ENCODE assay signal across 2 cellular contexts in the genomic region with DNA sequence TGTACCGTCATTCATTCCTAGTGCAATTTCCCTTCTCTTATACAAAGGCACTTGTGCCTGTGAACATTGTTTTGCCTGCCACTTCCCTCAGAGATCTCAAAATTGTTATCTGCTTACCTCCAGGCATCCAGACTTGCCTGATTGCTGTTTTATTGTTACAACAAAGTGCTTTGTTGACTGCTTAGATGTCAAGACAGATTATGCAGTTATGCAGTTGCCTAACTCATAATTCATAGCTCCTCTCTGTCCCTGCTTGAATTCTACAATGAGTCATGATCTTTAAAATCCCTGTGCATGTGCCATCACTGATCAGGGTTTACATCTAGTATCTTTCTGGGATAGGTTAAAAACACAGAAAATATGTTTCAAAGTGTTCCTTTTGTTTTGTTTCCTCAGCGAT.
TF ChIP-seq lines count a peak whose summit lies in the region.

No MANE protein-coding gene starts in this region.

TF ChIP-seq in HEK293, 187 proteins besides CTCF, POLR2A, EP300 and RAD21 (continues in another document):
- TF ChIP-seq TRIM28 (IDR thresholded peaks at IDR 0.05; ENCODE audit: borderline replicate concordance, low read length) (peak; percentile 57; the same call in 1 of the 2 replicates), ZBTB17 (tag by site-specific recombination; IDR thresholded peaks at IDR 0.05) (no peak), ZNF157 (tag by site-specific recombination; IDR thresholded peaks at IDR 0.05) (no peak), ZNF677 (tag by site-specific recombination; IDR thresholded peaks at IDR 0.05) (no peak), KLF1 (tag by site-specific recombination; IDR thresholded peaks at IDR 0.05) (no peak), ZEB2 (tag by site-specific recombination; IDR thresholded peaks at IDR 0.05) (no peak), ZNF571 (tag by site-specific recombination; IDR thresholded peaks at IDR 0.05) (no peak), SP7 (tag by site-specific recombination; IDR thresholded peaks at IDR 0.05) (peak; percentile 49), FEZF1 (tag by site-specific recombination; IDR thresholded peaks at IDR 0.05) (peak; percentile 66), ZNF266 (tag by site-specific recombination; IDR thresholded peaks at IDR 0.05; ENCODE audit: low read depth) (no peak), TCF7L2 (IDR thresholded peaks at IDR 0.05; ENCODE audit: borderline replicate concordance, low read depth, low read length) (no peak), ZNF169 (tag by site-specific recombination; IDR thresholded peaks at IDR 0.05) (no peak), ZNF404 (tag by site-specific recombination; IDR thresholded peaks at IDR 0.05) (no peak), WT1 (tag by site-specific recombination; IDR thresholded peaks at IDR 0.05) (no peak), ZBTB1 (tag by site-specific recombination; IDR thresholded peaks at IDR 0.05) (no peak), ZNF16 (tag by site-specific recombination; IDR thresholded peaks at IDR 0.05; ENCODE audit: low read depth) (no peak), ZFP37 (tag by site-specific recombination; IDR thresholded peaks at IDR 0.05) (no peak), ZNF37A (tag by site-specific recombination; IDR thresholded peaks at IDR 0.05) (no peak), ZNF10 (tag by site-specific recombination; IDR thresholded peaks at IDR 0.05) (peak; percentile 57; the same call in 1 of the 2 replicates)
- TF ChIP-seq, protein P1, sequence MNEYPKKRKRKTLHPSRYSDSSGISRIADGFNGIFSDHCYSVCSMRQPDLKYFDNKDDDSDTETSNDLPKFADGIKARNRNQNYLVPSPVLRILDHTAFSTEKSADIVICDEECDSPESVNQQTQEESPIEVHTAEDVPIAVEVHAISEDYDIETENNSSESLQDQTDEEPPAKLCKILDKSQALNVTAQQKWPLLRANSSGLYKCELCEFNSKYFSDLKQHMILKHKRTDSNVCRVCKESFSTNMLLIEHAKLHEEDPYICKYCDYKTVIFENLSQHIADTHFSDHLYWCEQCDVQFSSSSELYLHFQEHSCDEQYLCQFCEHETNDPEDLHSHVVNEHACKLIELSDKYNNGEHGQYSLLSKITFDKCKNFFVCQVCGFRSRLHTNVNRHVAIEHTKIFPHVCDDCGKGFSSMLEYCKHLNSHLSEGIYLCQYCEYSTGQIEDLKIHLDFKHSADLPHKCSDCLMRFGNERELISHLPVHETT (tag by site-specific recombination; IDR thresholded peaks at IDR 0.05): peak; percentile 55; the same call in 1 of the 2 replicates
- TF ChIP-seq, protein P2, sequence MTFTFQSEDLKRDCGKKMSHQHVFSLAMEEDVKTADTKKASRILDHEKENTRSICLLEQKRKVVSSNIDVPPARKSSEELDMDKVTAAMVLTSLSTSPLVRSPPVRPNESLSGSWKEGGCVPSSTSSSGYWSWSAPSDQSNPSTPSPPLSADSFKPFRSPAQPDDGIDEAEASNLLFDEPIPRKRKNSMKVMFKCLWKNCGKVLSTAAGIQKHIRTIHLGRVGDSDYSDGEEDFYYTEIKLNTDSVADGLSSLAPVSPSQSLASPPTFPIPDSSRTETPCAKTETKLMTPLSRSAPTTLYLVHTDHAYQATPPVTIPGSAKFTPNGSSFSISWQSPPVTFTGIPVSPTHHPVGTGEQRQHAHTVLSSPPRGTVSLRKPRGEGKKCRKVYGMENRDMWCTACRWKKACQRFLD (tag by site-specific recombination; IDR thresholded peaks at IDR 0.05): no peak
- TF ChIP-seq, protein P3, sequence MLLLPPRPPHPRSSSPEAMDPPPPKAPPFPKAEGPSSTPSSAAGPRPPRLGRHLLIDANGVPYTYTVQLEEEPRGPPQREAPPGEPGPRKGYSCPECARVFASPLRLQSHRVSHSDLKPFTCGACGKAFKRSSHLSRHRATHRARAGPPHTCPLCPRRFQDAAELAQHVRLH (tag by site-specific recombination; IDR thresholded peaks at IDR 0.05): no peak
- TF ChIP-seq, protein P4, sequence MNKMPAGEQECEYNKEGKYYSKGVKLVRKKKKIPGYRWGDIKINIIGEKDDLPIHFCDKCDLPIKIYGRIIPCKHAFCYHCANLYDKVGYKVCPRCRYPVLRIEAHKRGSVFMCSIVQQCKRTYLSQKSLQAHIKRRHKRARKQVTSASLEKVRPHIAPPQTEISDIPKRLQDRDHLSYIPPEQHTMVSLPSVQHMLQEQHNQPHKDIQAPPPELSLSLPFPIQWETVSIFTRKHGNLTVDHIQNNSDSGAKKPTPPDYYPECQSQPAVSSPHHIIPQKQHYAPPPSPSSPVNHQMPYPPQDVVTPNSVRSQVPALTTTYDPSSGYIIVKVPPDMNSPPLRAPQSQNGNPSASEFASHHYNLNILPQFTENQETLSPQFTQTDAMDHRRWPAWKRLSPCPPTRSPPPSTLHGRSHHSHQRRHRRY (tag by site-specific recombination; IDR thresholded peaks at IDR 0.05): no peak
- TF ChIP-seq, protein P5, sequence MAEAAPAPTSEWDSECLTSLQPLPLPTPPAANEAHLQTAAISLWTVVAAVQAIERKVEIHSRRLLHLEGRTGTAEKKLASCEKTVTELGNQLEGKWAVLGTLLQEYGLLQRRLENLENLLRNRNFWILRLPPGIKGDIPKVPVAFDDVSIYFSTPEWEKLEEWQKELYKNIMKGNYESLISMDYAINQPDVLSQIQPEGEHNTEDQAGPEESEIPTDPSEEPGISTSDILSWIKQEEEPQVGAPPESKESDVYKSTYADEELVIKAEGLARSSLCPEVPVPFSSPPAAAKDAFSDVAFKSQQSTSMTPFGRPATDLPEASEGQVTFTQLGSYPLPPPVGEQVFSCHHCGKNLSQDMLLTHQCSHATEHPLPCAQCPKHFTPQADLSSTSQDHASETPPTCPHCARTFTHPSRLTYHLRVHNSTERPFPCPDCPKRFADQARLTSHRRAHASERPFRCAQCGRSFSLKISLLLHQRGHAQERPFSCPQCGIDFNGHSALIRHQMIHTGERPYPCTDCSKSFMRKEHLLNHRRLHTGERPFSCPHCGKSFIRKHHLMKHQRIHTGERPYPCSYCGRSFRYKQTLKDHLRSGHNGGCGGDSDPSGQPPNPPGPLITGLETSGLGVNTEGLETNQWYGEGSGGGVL (tag by site-specific recombination; IDR thresholded peaks at IDR 0.05): no peak
- TF ChIP-seq, protein P6, sequence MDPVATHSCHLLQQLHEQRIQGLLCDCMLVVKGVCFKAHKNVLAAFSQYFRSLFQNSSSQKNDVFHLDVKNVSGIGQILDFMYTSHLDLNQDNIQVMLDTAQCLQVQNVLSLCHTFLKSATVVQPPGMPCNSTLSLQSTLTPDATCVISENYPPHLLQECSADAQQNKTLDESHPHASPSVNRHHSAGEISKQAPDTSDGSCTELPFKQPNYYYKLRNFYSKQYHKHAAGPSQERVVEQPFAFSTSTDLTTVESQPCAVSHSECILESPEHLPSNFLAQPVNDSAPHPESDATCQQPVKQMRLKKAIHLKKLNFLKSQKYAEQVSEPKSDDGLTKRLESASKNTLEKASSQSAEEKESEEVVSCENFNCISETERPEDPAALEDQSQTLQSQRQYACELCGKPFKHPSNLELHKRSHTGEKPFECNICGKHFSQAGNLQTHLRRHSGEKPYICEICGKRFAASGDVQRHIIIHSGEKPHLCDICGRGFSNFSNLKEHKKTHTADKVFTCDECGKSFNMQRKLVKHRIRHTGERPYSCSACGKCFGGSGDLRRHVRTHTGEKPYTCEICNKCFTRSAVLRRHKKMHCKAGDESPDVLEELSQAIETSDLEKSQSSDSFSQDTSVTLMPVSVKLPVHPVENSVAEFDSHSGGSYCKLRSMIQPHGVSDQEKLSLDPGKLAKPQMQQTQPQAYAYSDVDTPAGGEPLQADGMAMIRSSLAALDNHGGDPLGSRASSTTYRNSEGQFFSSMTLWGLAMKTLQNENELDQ (tag by site-specific recombination; IDR thresholded peaks at IDR 0.05; ENCODE audit: low read depth): no peak

TF ChIP-seq in H1, 55 proteins besides CTCF, POLR2A, EP300 and RAD21:
- TF ChIP-seq CREB1 (IDR thresholded peaks at IDR 0.05): no peak
- no peak for TF ChIP-seq SIRT6 (IDR thresholded peaks at IDR 0.05; ENCODE audit: low read length)
- no peak for TF ChIP-seq JUND (IDR thresholded peaks at IDR 0.05; ENCODE audit: low read length)
- TF ChIP-seq KDM1A (IDR thresholded peaks at IDR 0.05; ENCODE audit: borderline replicate concordance, low read length): no peak
- no peak for TF ChIP-seq TAF7 (optimal IDR thresholded peaks at IDR 0.05; ENCODE audit: borderline replicate concordance, low read depth, low read length)
- TF ChIP-seq CTBP2 (IDR thresholded peaks at IDR 0.05; ENCODE audit: borderline replicate concordance, insufficient read depth, insufficient read length, low read length): no peak
- no peak for TF ChIP-seq RBBP5 (IDR thresholded peaks at IDR 0.05; ENCODE audit: borderline replicate concordance, low read depth, low read length)
- TF ChIP-seq MAFK (IDR thresholded peaks at IDR 0.05; ENCODE audit: low read depth, low read length): no peak
- no peak for TF ChIP-seq SAP30 (IDR thresholded peaks at IDR 0.05; ENCODE audit: insufficient read depth, insufficient replicate concordance, low read length)
- TF ChIP-seq, protein P7, sequence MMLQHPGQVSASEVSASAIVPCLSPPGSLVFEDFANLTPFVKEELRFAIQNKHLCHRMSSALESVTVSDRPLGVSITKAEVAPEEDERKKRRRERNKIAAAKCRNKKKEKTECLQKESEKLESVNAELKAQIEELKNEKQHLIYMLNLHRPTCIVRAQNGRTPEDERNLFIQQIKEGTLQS (IDR thresholded peaks at IDR 0.05; ENCODE audit: insufficient read depth, low read depth, low read length): no peak
- no peak for TF ChIP-seq TEAD4 (IDR thresholded peaks at IDR 0.05; ENCODE audit: low read depth, low read length)
- TF ChIP-seq, protein P8, sequence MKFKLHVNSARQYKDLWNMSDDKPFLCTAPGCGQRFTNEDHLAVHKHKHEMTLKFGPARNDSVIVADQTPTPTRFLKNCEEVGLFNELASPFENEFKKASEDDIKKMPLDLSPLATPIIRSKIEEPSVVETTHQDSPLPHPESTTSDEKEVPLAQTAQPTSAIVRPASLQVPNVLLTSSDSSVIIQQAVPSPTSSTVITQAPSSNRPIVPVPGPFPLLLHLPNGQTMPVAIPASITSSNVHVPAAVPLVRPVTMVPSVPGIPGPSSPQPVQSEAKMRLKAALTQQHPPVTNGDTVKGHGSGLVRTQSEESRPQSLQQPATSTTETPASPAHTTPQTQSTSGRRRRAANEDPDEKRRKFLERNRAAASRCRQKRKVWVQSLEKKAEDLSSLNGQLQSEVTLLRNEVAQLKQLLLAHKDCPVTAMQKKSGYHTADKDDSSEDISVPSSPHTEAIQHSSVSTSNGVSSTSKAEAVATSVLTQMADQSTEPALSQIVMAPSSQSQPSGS (IDR thresholded peaks at IDR 0.05; ENCODE audit: low read length): no peak
- no peak for TF ChIP-seq SP2 (IDR thresholded peaks at IDR 0.05; ENCODE audit: low read length)
- no peak for TF ChIP-seq RXRA (IDR thresholded peaks at IDR 0.05; ENCODE audit: insufficient read depth, low read depth, low read length)
- TF ChIP-seq, protein P9, sequence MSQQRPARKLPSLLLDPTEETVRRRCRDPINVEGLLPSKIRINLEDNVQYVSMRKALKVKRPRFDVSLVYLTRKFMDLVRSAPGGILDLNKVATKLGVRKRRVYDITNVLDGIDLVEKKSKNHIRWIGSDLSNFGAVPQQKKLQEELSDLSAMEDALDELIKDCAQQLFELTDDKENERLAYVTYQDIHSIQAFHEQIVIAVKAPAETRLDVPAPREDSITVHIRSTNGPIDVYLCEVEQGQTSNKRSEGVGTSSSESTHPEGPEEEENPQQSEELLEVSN (IDR thresholded peaks at IDR 0.05): no peak
- no peak for TF ChIP-seq TAF1 (IDR thresholded peaks at IDR 0.05; ENCODE audit: low read depth, low read length)
- no peak for TF ChIP-seq KDM5A (IDR thresholded peaks at IDR 0.05; ENCODE audit: low read length)
- TF ChIP-seq SIX5 (IDR thresholded peaks at IDR 0.05; ENCODE audit: low read depth, low read length): no peak
- TF ChIP-seq HDAC6 (IDR thresholded peaks at IDR 0.05; ENCODE audit: low read depth, low read length): no peak
- TF ChIP-seq TBP (IDR thresholded peaks at IDR 0.05; ENCODE audit: low read depth, low read length): no peak
